ENCODE assay signal across 13 cellular contexts in the genomic region with DNA sequence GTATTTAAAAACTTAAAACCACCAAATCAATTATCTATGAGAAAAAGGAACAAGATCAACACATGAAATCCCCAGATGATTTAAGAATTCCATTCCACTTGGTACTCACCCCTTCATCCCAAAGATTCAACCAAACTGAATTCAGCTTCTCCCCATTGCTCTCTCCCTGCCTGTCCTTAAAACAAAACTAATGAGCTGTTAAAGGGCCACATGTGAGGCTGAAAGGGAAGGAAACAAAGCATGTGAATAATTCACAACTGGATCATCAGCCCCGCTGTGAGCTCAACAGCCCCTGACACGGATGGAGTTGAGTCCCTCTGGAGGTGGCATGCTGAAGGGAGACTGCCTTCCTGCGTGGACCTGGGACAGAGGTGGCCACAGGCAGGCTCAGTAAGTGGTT. TPM values are rescaled to one million over a fixed set of nuclear protein-coding genes. Genes with fewer than 3 reads are reported as not detected.
DNase-seq lines count a peak whose midpoint lies in the region; ATAC-seq and TF ChIP-seq lines count a peak whose summit lies in the region.
"Had no signal": no experiment of that assay in that cellular context is flagged by ENCODE, and none has a peak within 500 bp of the region (broad histone marks: within the 10 kb centered on the region; RNA-seq: fewer than 3 reads in every experiment).

No MANE protein-coding gene starts in this region.

- TF ChIP-seq CTCF in HEK293 (tag by site-specific recombination; IDR thresholded peaks at IDR 0.05), result no peak
- no peak for TF ChIP-seq CTCF in WERI-Rb-1 (IDR thresholded peaks at IDR 0.05; ENCODE audit: low read depth, low read length)

- no peaks in the 10 kb centered on the region for H3K27me3 Mint-ChIP-seq in T-helper 17 cell

- H3K36me3 ChIP-seq in HEK293 (ENCODE audit: control insufficient read depth in 2 of 2, insufficient read depth in 1 of 2, low read length in 2 of 2) (no peaks in the 10 kb centered on the region), WERI-Rb-1 (no peaks in the 10 kb centered on the region)
- H3K36me3 ChIP-seq: esophagus muscularis mucosa, tibial nerve had no signal

- POLR2A ChIA-PET in HEK293 (lab: Yijun Ruan, JAX), result no interaction called here

- peaks cover 62% of the 10 kb centered on the region for H3K4me1 Mint-ChIP-seq in T-helper 17 cell

- H3K27ac ChIP-seq in HEK293 (ENCODE audit: extremely low read depth, low read depth, low read length), result no peak overlapping the region
- no peak overlapping the region for H3K27ac ChIP-seq in WERI-Rb-1
- H3K27ac ChIP-seq: esophagus muscularis mucosa, tibial nerve had no signal

- peak overlapping the region; percentile 32 for H3K27ac Mint-ChIP-seq in T-helper 17 cell
- H3K27ac Mint-ChIP-seq: activated naive CD4-positive, alpha-beta T cell treated with anti-CD3 and anti-CD28 coated beads, Interleukin-2, amount 50 U/mL, for 72 hours had no signal

- no peaks in the 10 kb centered on the region for H3K4me1 ChIP-seq in HEK293 (ENCODE audit: control insufficient read depth, insufficient read depth, low read length)

- ATAC-seq in T-helper 17 cell, result no peak
- ATAC-seq: activated naive CD4-positive, alpha-beta T cell treated with anti-CD3 and anti-CD28 coated beads, Interleukin-2, amount 50 U/mL, for 72 hours had no signal

- H3K9me3 ChIP-seq in HEK293 (ENCODE audit: control insufficient read depth, insufficient read depth, low read depth, low read length) (no peaks in the 10 kb centered on the region), T-helper 17 cell (ENCODE audit: control insufficient read depth, low read length, poor library complexity, severe bottlenecking) (no peaks in the 10 kb centered on the region), WERI-Rb-1 (ENCODE audit: severe bottlenecking) (no peaks in the 10 kb centered on the region)
- H3K9me3 ChIP-seq: esophagus muscularis mucosa, tibial nerve had no signal

- peak; percentile 54 for DNase-seq in EH (ENCODE audit: low read depth)
- DNase-seq in T-helper 17 cell, result no peak
- peak; percentile 64 for DNase-seq in kidney tubule cell (ENCODE audit: low spot score)
- DNase-seq in NCI-H2196 treated with DMSO at 0.1 percent for 48 hours (lab: John Stamatoyannopoulos, UW; ENCODE audit: unreplicated experiment), result no peak
- no peak for DNase-seq in SHP77 treated with DMSO at 0.1 percent for 48 hours (lab: John Stamatoyannopoulos, UW)
- DNase-seq in WERI-Rb-1, result no peak
- DNase-seq in T1000 (lab: John Stamatoyannopoulos, UW), result no peak
- DNase-seq: cerebellar nuclear complex, NCI-H2227 treated with DMSO at 0.1 percent for 48 hours had no signal

- H3K27me3 ChIP-seq in WERI-Rb-1 (ENCODE audit: insufficient read depth, low read depth, severe bottlenecking), result no peaks in the 10 kb centered on the region
- H3K27me3 ChIP-seq: esophagus muscularis mucosa, tibial nerve had no signal

- CTCF ChIA-PET in HEK293 (lab: Yijun Ruan, JAX), result interaction anchor here (0.5 kb wide), 1 partner anchor 289 kb away, joined by 3 read pairs; no protein-coding TSS in a partner anchor

- peaks cover 3% of the 10 kb centered on the region for H3K36me3 Mint-ChIP-seq in T-helper 17 cell (ENCODE audit: low read depth)

- H3K4me3 ChIP-seq in HEK293 (ENCODE audit: low read depth, low read length), result no peak overlapping the region
- H3K4me3 ChIP-seq in WERI-Rb-1 (ENCODE audit: low read depth, low read length), result no peak overlapping the region
- H3K4me3 ChIP-seq: esophagus muscularis mucosa, tibial nerve had no signal

- H3K4me3 Mint-ChIP-seq in T-helper 17 cell, result no peak overlapping the region

TF ChIP-seq in HEK293, 187 proteins besides CTCF, POLR2A, EP300 and RAD21:
- TF ChIP-seq, protein P1, sequence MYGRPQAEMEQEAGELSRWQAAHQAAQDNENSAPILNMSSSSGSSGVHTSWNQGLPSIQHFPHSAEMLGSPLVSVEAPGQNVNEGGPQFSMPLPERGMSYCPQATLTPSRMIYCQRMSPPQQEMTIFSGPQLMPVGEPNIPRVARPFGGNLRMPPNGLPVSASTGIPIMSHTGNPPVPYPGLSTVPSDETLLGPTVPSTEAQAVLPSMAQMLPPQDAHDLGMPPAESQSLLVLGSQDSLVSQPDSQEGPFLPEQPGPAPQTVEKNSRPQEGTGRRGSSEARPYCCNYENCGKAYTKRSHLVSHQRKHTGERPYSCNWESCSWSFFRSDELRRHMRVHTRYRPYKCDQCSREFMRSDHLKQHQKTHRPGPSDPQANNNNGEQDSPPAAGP (tag by site-specific recombination; IDR thresholded peaks at IDR 0.05), result no peak
- TF ChIP-seq ZIC2 (tag by site-specific recombination; IDR thresholded peaks at IDR 0.05), result peak; percentile 52
- TF ChIP-seq ZBTB1 (tag by site-specific recombination; IDR thresholded peaks at IDR 0.05), result no peak

RNA-seq across cellular contexts. Expression of a gene that starts 32.9 kb away (rescaled TPM):
- total RNA-seq in T-helper 17 cell, result 100 to 1,000 TPM; 114 to 120 TPM

Comparison
In these comparisons a context has a peak if more than half of its experiments do, and no peak if none do; other contexts are left out.
1. DNase-seq: peak in EH (single experiment) and kidney tubule cell (single experiment); none in T-helper 17 cell (0 of 3), NCI-H2196 treated with DMSO at 0.1 percent for 48 hours (single experiment), SHP77 treated with DMSO at 0.1 percent for 48 hours (single experiment), WERI-Rb-1 (single experiment) and T1000 (single experiment).